In the genomic region with DNA sequence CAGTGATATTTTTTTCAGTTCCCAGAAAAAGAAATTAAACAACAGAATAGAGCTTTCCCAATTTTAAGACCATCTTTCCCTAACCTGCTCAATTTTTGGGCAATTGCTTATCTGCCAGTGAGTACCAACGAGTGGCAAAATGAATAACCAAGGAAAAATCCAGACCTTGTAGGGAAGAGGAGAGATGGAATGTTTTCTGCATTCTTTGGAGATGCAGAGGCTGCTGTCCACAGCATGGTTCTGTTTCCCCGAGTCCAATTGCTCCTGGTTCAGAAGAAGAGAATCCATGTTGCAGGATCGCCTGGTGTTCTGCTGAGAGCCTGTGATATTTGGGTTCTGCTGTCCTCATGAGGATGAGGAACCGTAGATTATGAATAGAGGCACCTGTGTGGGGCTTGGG, we compare ENCODE assay signal across 25 cellular contexts.
"Had no signal": no experiment of that assay in that cellular context is flagged by ENCODE, and none has a peak within 500 bp of the region (broad histone marks: within the 10 kb centered on the region; RNA-seq: fewer than 3 reads in every experiment).

No MANE protein-coding gene starts in this region.

- DNase-seq: activated CD4-positive, alpha-beta memory T cell treated with anti-CD3 and anti-CD28 coated beads for 36 hours; activated CD4-positive, alpha-beta T cell treated with anti-CD3 and anti-CD28 coated beads, Interleukin-2, amount 10 ng/mL, durations not matched to agents 7 days and 5 days; activated CD4-positive, CD25-positive, alpha-beta regulatory T cell; activated gamma-delta T cell treated with Interleukin-2 at 50 U/mL for 16 hours; activated naive CD4-positive, alpha-beta T cell treated with anti-CD3 and anti-CD28 coated beads, Interleukin-2, amount 10 ng/mL, durations not matched to agents 7 days and 5 days; activated naive CD8-positive, alpha-beta T cell treated with anti-CD3 and anti-CD28 coated beads, Interleukin-2, amount 10 ng/mL, durations not matched to agents 7 days and 5 days; activated T-cell treated with anti-CD3 and anti-CD28 coated beads for 4 hours; activated T-cell treated with anti-CD3 and anti-CD28 coated beads, Interleukin-2, amount 50 U/mL, for 48 hours; aorta; caudate nucleus; Karpas-422; MM.1S; NCI-H1105; NCI-H1436 treated with DMSO at 0.1 percent for 48 hours; NCI-H187; NCI-H510A treated with DMSO at 0.1 percent for 48 hours; NK-92 treated with Interleukin-12 subunit alpha and Interleukin-12 subunit beta, amount 100 ng/mL, for 24 hours; OCI-M1; RPMI8226; T1000 had no signal

- H3K4me3 ChIP-seq: breast epithelium, SK-N-MC had no signal

- H3K9me3 Mint-ChIP-seq: activated CD4-positive, alpha-beta memory T cell treated with anti-CD3 and anti-CD28 coated beads for 36 hours; activated CD4-positive, alpha-beta T cell treated with anti-CD3 and anti-CD28 coated beads, Interleukin-2, amount 10 ng/mL, durations not matched to agents 7 days and 5 days; activated naive CD8-positive, alpha-beta T cell treated with anti-CD3 and anti-CD28 coated beads, Interleukin-2, amount 10 ng/mL, durations not matched to agents 7 days and 5 days; activated T-helper 2 cell treated with anti-CD3 and anti-CD28 coated beads, Interferon-gamma antibody, Interleukin-2, Interleukin-4, amounts not matched to agents 10 μg/mL and 5 μg/mL and 100 μg/mL, durations not matched to agents 14 hours and 24 hours and 36 hours had no signal

- H3K27me3 ChIP-seq: breast epithelium had no signal

- H3K36me3 ChIP-seq: breast epithelium had no signal

- H3K4me1 ChIP-seq: breast epithelium had no signal

- H3K4me3 Mint-ChIP-seq: activated CD4-positive, alpha-beta memory T cell treated with anti-CD3 and anti-CD28 coated beads for 36 hours; activated CD4-positive, alpha-beta T cell treated with anti-CD3 and anti-CD28 coated beads, Interleukin-2, amount 10 ng/mL, durations not matched to agents 7 days and 5 days; activated naive CD4-positive, alpha-beta T cell treated with anti-CD3 and anti-CD28 coated beads, Interleukin-2, amount 10 ng/mL, durations not matched to agents 7 days and 5 days; activated naive CD8-positive, alpha-beta T cell treated with anti-CD3 and anti-CD28 coated beads, Interleukin-2, amount 10 ng/mL, durations not matched to agents 7 days and 5 days had no signal

- H3K27ac ChIP-seq: breast epithelium, SK-N-MC had no signal

- ATAC-seq: Panc1, Right ventricle myocardium inferior had no signal

- H3K27me3 Mint-ChIP-seq: activated CD4-positive, alpha-beta memory T cell treated with anti-CD3 and anti-CD28 coated beads for 36 hours; activated CD4-positive, alpha-beta T cell treated with anti-CD3 and anti-CD28 coated beads, Interleukin-2, amount 10 ng/mL, durations not matched to agents 7 days and 5 days; activated naive CD4-positive, alpha-beta T cell treated with anti-CD3 and anti-CD28 coated beads, Interleukin-2, amount 10 ng/mL, durations not matched to agents 7 days and 5 days; activated naive CD8-positive, alpha-beta T cell treated with anti-CD3 and anti-CD28 coated beads, Interleukin-2, amount 10 ng/mL, durations not matched to agents 7 days and 5 days had no signal

- H3K9me3 ChIP-seq: breast epithelium had no signal

- H3K27ac Mint-ChIP-seq: activated CD4-positive, alpha-beta memory T cell treated with anti-CD3 and anti-CD28 coated beads for 36 hours; activated CD4-positive, alpha-beta T cell treated with anti-CD3 and anti-CD28 coated beads, Interleukin-2, amount 10 ng/mL, durations not matched to agents 7 days and 5 days; activated naive CD4-positive, alpha-beta T cell treated with anti-CD3 and anti-CD28 coated beads, Interleukin-2, amount 10 ng/mL, durations not matched to agents 7 days and 5 days; activated naive CD8-positive, alpha-beta T cell treated with anti-CD3 and anti-CD28 coated beads, Interleukin-2, amount 10 ng/mL, durations not matched to agents 7 days and 5 days; activated T-helper 2 cell treated with anti-CD3 and anti-CD28 coated beads, Interferon-gamma antibody, Interleukin-2, Interleukin-4, amounts not matched to agents 10 μg/mL and 5 μg/mL and 100 μg/mL, durations not matched to agents 14 hours and 24 hours and 36 hours had no signal
